Comparison of ENCODE assay signal across 28 cellular contexts in the genomic region with DNA sequence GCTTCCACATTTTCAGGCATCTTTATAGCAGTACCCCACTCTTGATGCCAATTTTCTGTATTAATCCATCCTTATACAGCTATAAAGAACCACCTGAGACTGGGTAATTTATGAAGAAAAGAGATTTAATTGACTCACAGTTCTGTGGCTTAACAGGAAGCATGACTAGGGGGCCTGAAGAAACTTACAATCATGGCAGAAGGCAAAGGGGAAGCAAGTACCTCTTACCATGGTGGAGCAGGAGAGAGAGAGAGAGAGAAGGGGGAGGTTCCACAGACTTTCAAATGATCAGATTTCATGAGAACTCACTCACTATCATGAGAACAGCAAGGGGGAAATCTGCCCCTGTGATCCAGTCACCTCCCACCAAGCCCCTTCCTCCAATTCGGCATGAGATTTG.
DNase-seq lines count a peak whose midpoint lies in the region; ATAC-seq and TF ChIP-seq lines count a peak whose summit lies in the region.
"Had no signal": no experiment of that assay in that cellular context is flagged by ENCODE, and none has a peak within 500 bp of the region (broad histone marks: within the 10 kb centered on the region; RNA-seq: fewer than 3 reads in every experiment).

No MANE protein-coding gene starts in this region.

- no peaks in the 10 kb centered on the region for H4K20me1 ChIP-seq in MM.1S (ENCODE audit: insufficient read depth, low read length)

- no peak overlapping the region for H4K12ac ChIP-seq in trophoblast cell (ENCODE audit: low read depth, low read length)

- no peak overlapping the region for H3K14ac ChIP-seq in trophoblast cell (ENCODE audit: low read length)

- H3K36me3 ChIP-seq in neutrophil (no peaks in the 10 kb centered on the region), MM.1S (replicated peaks; ENCODE audit: insufficient read depth, low read length) (no peaks in the 10 kb centered on the region), trophoblast cell (ENCODE audit: control insufficient read depth in 1 of 2, insufficient read depth in 2 of 2, low read length in 2 of 2) (no peaks in the 10 kb centered on the region)
- H3K36me3 ChIP-seq in effector memory CD4-positive, alpha-beta T cell (ENCODE audit: control insufficient read depth, insufficient read depth, low read length): no peaks in the 10 kb centered on the region
- H3K36me3 ChIP-seq: brain microvascular endothelial cell, gastroesophageal sphincter, vagina had no signal

- H3K27me3 ChIP-seq in HL-60 (ENCODE audit: insufficient read depth, poor library complexity, severe bottlenecking) (no peaks in the 10 kb centered on the region), neutrophil (no peaks in the 10 kb centered on the region), MM.1S (replicated peaks; ENCODE audit: insufficient read depth, low read length) (no peaks in the 10 kb centered on the region), trophoblast cell (ENCODE audit: insufficient read depth, low read length) (no peaks in the 10 kb centered on the region)
- no peaks in the 10 kb centered on the region for H3K27me3 ChIP-seq in effector memory CD4-positive, alpha-beta T cell (replicated peaks; ENCODE audit: control insufficient read depth, insufficient read depth, low read length, poor library complexity, severe bottlenecking)
- H3K27me3 ChIP-seq: brain microvascular endothelial cell, gastroesophageal sphincter, vagina had no signal

- peak; percentile 71 to 81 for DNase-seq in HL-60 (ENCODE audit: low read depth in 1 of 2, low spot score in 1 of 2)
- peak; percentile 91 for DNase-seq in MV-4-11 (lab: John Stamatoyannopoulos, UW)
- no peak for DNase-seq in MM.1S
- DNase-seq in trophoblast cell: no peak
- DNase-seq in effector memory CD4-positive, alpha-beta T cell: no peak
- DNase-seq: activated CD4-positive, alpha-beta T cell treated with anti-CD3 and anti-CD28 coated beads, Interleukin-2, amount 10 ng/mL, durations not matched to agents 7 days and 5 days; activated CD8-positive, alpha-beta memory T cell treated with anti-CD3 and anti-CD28 coated beads, Interleukin-2, amount 10 ng/mL, durations not matched to agents 7 days and 5 days; activated naive CD4-positive, alpha-beta T cell; activated T-cell treated with anti-CD3 and anti-CD28 coated beads, Interleukin-2, amount 50 U/mL, for 72 hours; amniotic stem cell; brain microvascular endothelial cell; Calu3; NCI-H1105 treated with DMSO at 0.1 percent for 48 hours; NCI-H2227 treated with DMSO at 0.1 percent for 48 hours; NCI-H69; nephron progenitor cell; right cardiac atrium; SK-N-SH; substantia nigra had no signal

- H2BK12ac ChIP-seq in trophoblast cell (ENCODE audit: low read length): no peak overlapping the region

- WGBS in trophoblast cell (ENCODE audit: extremely low coverage, insufficient coverage, insufficient read length): no CpG with 5 or more reads among the region's 1 CpG

- no peaks in the 10 kb centered on the region for H3K79me2 ChIP-seq in MM.1S (ENCODE audit: low read length)
- H3K79me2 ChIP-seq in trophoblast cell (ENCODE audit: control insufficient read depth, insufficient read depth, low read length, poor library complexity): no peaks in the 10 kb centered on the region

- no peak for ATAC-seq in HG02973 (IDR thresholded peaks at IDR 0.05; ENCODE audit: unreplicated experiment)
- ATAC-seq: activated CD8-positive, alpha-beta memory T cell treated with anti-CD3 and anti-CD28 coated beads, Interleukin-2, amount 10 ng/mL, durations not matched to agents 7 days and 5 days; activated T-cell treated with anti-CD3 and anti-CD28 coated beads, Interleukin-2, amount 50 U/mL, for 72 hours; gastroesophageal sphincter; HCT116; left lobe of liver had no signal

- H3K18ac ChIP-seq in trophoblast cell (ENCODE audit: low read length): no peak overlapping the region

- no peaks in the 10 kb centered on the region for H3K9me3 ChIP-seq in neutrophil
- no peaks in the 10 kb centered on the region for H3K9me3 ChIP-seq in MM.1S (replicated peaks; ENCODE audit: insufficient read depth, low read length)
- peaks cover 8% of the 10 kb centered on the region for H3K9me3 ChIP-seq in trophoblast cell (ENCODE audit: insufficient read depth, low read depth, low read length)
- no peaks in the 10 kb centered on the region for H3K9me3 ChIP-seq in effector memory CD4-positive, alpha-beta T cell (ENCODE audit: control insufficient read depth, low read length)
- H3K9me3 ChIP-seq: SK-N-SH, vagina had no signal

- H3K27ac ChIP-seq in HL-60 (replicated peaks) (peak overlapping the region; percentile 48), VCaP (peak overlapping the region; percentile 87), neutrophil (peak overlapping the region; percentile 96), MM.1S (ENCODE audit: low read length) (no peak overlapping the region), trophoblast cell (ENCODE audit: low read depth, low read length) (no peak overlapping the region)
- H3K27ac ChIP-seq in effector memory CD4-positive, alpha-beta T cell (ENCODE audit: insufficient read depth, low read length, poor library complexity, severe bottlenecking): no peak overlapping the region
- H3K27ac ChIP-seq: brain microvascular endothelial cell, C4-2B, gastroesophageal sphincter, RWPE1, vagina had no signal

- no peak overlapping the region for H2BK5ac ChIP-seq in trophoblast cell (ENCODE audit: low read depth, low read length, poor library complexity)

- H2AK5ac ChIP-seq in trophoblast cell (ENCODE audit: low read length): no peak overlapping the region

- H3K4me2 ChIP-seq in MM.1S (ENCODE audit: low read depth, low read length): no peak overlapping the region
- H3K4me2 ChIP-seq in trophoblast cell (ENCODE audit: low read length): no peak overlapping the region
- H3K4me2 ChIP-seq: SK-N-SH had no signal

- no peak overlapping the region for H3K23ac ChIP-seq in trophoblast cell (ENCODE audit: low read length)

- H4K91ac ChIP-seq in trophoblast cell (ENCODE audit: low read depth, low read length): no peak overlapping the region

- H3K9me2 ChIP-seq in MM.1S (replicated peaks; ENCODE audit: insufficient read depth, low read length): no peaks in the 10 kb centered on the region
- H3K9me2 ChIP-seq: SK-N-SH had no signal

- no peaks in the 10 kb centered on the region for H3F3A ChIP-seq in MM.1S (ENCODE audit: insufficient read depth, low read length)

- H3K4me3 ChIP-seq in HL-60 (replicated peaks; ENCODE audit: insufficient read depth, low read length) (no peak overlapping the region), neutrophil (ENCODE audit: low read depth in 1 of 2, low read length in 1 of 2) (peak overlapping the region; percentile 23 to 39), MM.1S (ENCODE audit: low read length) (no peak overlapping the region), trophoblast cell (ENCODE audit: low read depth, low read length) (no peak overlapping the region)
- no peak overlapping the region for H3K4me3 ChIP-seq in effector memory CD4-positive, alpha-beta T cell (ENCODE audit: insufficient read depth, low read depth, low read length, poor library complexity, severe bottlenecking)
- H3K4me3 ChIP-seq: gastroesophageal sphincter, vagina had no signal

- H2BK120ac ChIP-seq in trophoblast cell (ENCODE audit: insufficient read depth, low read length, poor library complexity): no peak overlapping the region

- H3K4ac ChIP-seq in trophoblast cell (ENCODE audit: low read depth, low read length): no peak overlapping the region

- no peak overlapping the region for H2AFZ ChIP-seq in MM.1S (ENCODE audit: low read length)
- H2AFZ ChIP-seq in trophoblast cell (ENCODE audit: insufficient read depth, low read length, poor library complexity): no peak overlapping the region

- TF ChIP-seq CTCF in HL-60 (IDR thresholded peaks at IDR 0.05; ENCODE audit: insufficient read depth, low read length) (no peak), VCaP (conservative IDR thresholded peaks at IDR 0.05) (no peak), neutrophil (IDR thresholded peaks at IDR 0.05) (peak; percentile 26), MM.1S (IDR thresholded peaks at IDR 0.05; ENCODE audit: low read length) (no peak)

- H3K79me1 ChIP-seq in trophoblast cell (ENCODE audit: low read length): no peaks in the 10 kb centered on the region

- no peak overlapping the region for H4K8ac ChIP-seq in trophoblast cell (ENCODE audit: low read depth, low read length)

- H3K9ac ChIP-seq in MM.1S (ENCODE audit: low read length) (no peak overlapping the region), trophoblast cell (ENCODE audit: low read length) (no peak overlapping the region)
- H3K9ac ChIP-seq: SK-N-SH had no signal

- H3K4me1 ChIP-seq in neutrophil (ENCODE audit: control insufficient read depth in 1 of 2, insufficient read depth in 1 of 2, low read depth in 1 of 2, low read length in 1 of 2) (peaks cover 87 to 92% of the 10 kb centered on the region in 2 experiments), MM.1S (ENCODE audit: low read length) (no peaks in the 10 kb centered on the region), trophoblast cell (ENCODE audit: control insufficient read depth in 1 of 2, insufficient read depth in 2 of 2, low read length in 2 of 2) (peaks cover 0 to 5% of the 10 kb centered on the region in 2 experiments)
- H3K4me1 ChIP-seq in effector memory CD4-positive, alpha-beta T cell (ENCODE audit: control insufficient read depth, insufficient read depth, low read length, poor library complexity, severe bottlenecking): no peaks in the 10 kb centered on the region
- H3K4me1 ChIP-seq: vagina had no signal

Comparison
In these comparisons a context has a peak if more than half of its experiments do, and no peak if none do; other contexts are left out.
1. DNase-seq: peak in HL-60 (2 of 2) and MV-4-11 (single experiment); none in MM.1S (single experiment), trophoblast cell (0 of 2) and effector memory CD4-positive, alpha-beta T cell (0 of 3).
2. H3K27ac ChIP-seq: peak in HL-60 (single experiment), VCaP (single experiment) and neutrophil (single experiment); none in MM.1S (single experiment), trophoblast cell (single experiment) and effector memory CD4-positive, alpha-beta T cell (single experiment).
3. H3K4me3 ChIP-seq: peak in neutrophil (2 of 2); none in HL-60 (single experiment), MM.1S (single experiment), trophoblast cell (single experiment) and effector memory CD4-positive, alpha-beta T cell (single experiment).